ENCODE assay signal across 8 cellular contexts in genomic region chr7:11373546-11374142, GRCh38.
A peak's percentile ranks its signal among the peaks of the same experiment; 100 is the strongest.
DNase-seq lines count a peak whose midpoint lies in the region; ATAC-seq, FAIRE-seq and TF ChIP-seq lines count a peak whose summit lies in the region.

No MANE protein-coding gene starts in this region.

- H3K4me1 ChIP-seq in A549 = peaks cover 14% of the 10 kb centered on the region; the same call in 1 of the 3 replicates

- peak; percentile 2 to 35 for DNase-seq in A549 (ENCODE audit: low read depth in 1 of 2, low spot score in 1 of 2)
- peak; percentile 73 for DNase-seq in NCI-H69 (lab: John Stamatoyannopoulos, UW)
- no peak for DNase-seq in epithelial cell of proximal tubule (ENCODE audit: low read depth)
- no peak for DNase-seq in activated gamma-delta T cell (lab: John Stamatoyannopoulos, UW)

- TF ChIP-seq CTCF in A549 (IDR thresholded peaks at IDR 0.05) (peak; percentile 71), epithelial cell of proximal tubule (conservative IDR thresholded peaks at IDR 0.05; ENCODE audit: low read depth, low read length) (peak; percentile 64)

- CTCF ChIA-PET in A549 (lab: Yijun Ruan, JAX) = interaction anchor here (0.7 to 1.8 kb wide), 4 partner anchors 9 to 460 kb away, joined by 3 to 7 read pairs (median 4); no protein-coding TSS in a partner anchor

- peak; percentile 49 for FAIRE-seq in A549 (lab: Jason Lieb, UNC)

- no peak overlapping the region for H3K27ac ChIP-seq in A549

- POLR2A ChIA-PET in A549 (lab: Yijun Ruan, JAX) = no interaction called here

- H3K4me3 ChIP-seq in A549 (no peak overlapping the region), epithelial cell of proximal tubule (ENCODE audit: low read depth, low read length) (no peak overlapping the region)

- H3K9me3 ChIP-seq in A549 = no peaks in the 10 kb centered on the region

- WGBS in A549 (ENCODE audit: missing lambda C conversion rate) = 9% methylated on average over 2 of the region's 2 CpGs

- no peak for TF ChIP-seq EP300 in A549 (IDR thresholded peaks at IDR 0.05)

- peak; percentile 66 to 73 for TF ChIP-seq RAD21 in A549 (conservative IDR thresholded peaks at IDR 0.05 in 1 of 2, IDR thresholded peaks at IDR 0.05 in 1 of 2)

- ATAC-seq in A549 (peak in 1 of 2 experiments; percentile 62; a peak in 2 of 6 replicates), GM18867 (IDR thresholded peaks at IDR 0.05; ENCODE audit: unreplicated experiment) (peak; percentile 63), HG02970 (IDR thresholded peaks at IDR 0.05; ENCODE audit: low FRiP score, unreplicated experiment) (no peak), GM21515 (IDR thresholded peaks at IDR 0.05; ENCODE audit: unreplicated experiment) (no peak)
- ATAC-seq in activated CD4-positive, CD25-positive, alpha-beta regulatory T cell treated with anti-CD3 and anti-CD28 coated beads, Interleukin-2, amount 50 U/mL, for 24 hours = no peak

- H3K4me2 ChIP-seq in A549 = no peak overlapping the region

- TF ChIP-seq POLR2A in A549 (IDR thresholded peaks at IDR 0.05; ENCODE audit: low read length) = no peak

TF ChIP-seq in A549, 52 proteins besides CTCF, POLR2A, EP300 and RAD21:
- no peak for TF ChIP-seq CEBPB (IDR thresholded peaks at IDR 0.05)
- TF ChIP-seq SMC3 (IDR thresholded peaks at IDR 0.05) = peak; percentile 68
- TF ChIP-seq ZFP36 (IDR thresholded peaks at IDR 0.05; ENCODE audit: borderline replicate concordance, partially characterized antibody) = no peak
- TF ChIP-seq HOXB5 (CRISPR knock-in tag; IDR thresholded peaks at IDR 0.05) = no peak

Comparison
In these comparisons a context has a peak if more than half of its experiments do, and no peak if none do; other contexts are left out.
1. DNase-seq: peak in A549 (2 of 2) and NCI-H69 (single experiment); none in epithelial cell of proximal tubule (single experiment) and activated gamma-delta T cell (single experiment).